14 cellular contexts compared by ENCODE assay signal in the genomic region with DNA sequence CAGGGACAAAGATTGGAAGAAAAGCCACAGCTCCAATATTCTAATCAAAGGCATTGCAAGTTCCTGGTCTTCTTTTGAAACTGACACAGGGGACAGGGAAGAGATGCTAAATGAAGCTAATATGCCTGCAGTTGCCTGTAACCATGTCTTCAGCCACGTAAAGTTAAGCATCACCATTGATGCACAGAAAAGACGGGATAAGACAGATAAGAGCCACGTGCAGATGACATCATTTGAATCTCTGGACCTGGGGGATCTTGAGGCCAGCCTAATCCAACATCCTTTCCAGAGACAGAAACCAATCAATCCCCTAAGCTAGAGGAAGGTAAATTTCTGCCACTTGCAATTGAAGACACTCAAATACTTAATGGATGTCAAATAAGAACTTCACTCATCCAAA.
A peak's percentile ranks its signal among the peaks of the same experiment; 100 is the strongest.
DNase-seq lines count a peak whose midpoint lies in the region; ATAC-seq and TF ChIP-seq lines count a peak whose summit lies in the region.
"Had no signal": no experiment of that assay in that cellular context is flagged by ENCODE, and none has a peak within 500 bp of the region (broad histone marks: within the 10 kb centered on the region; RNA-seq: fewer than 3 reads in every experiment).

No MANE protein-coding gene starts in this region.

- H3K79me1 ChIP-seq in mesenchymal stem cell (replicated peaks; ENCODE audit: low read length, poor library complexity, severe bottlenecking) = peaks cover 7% of the 10 kb centered on the region

- no peak for TF ChIP-seq RAD21 in liver (IDR thresholded peaks at IDR 0.05)

- ATAC-seq in right lobe of liver = no peak
- ATAC-seq in body of pancreas = no peak
- ATAC-seq in aorta (ENCODE audit: low FRiP score) = no peak
- no peak for ATAC-seq in HG02623 (IDR thresholded peaks at IDR 0.05; ENCODE audit: unreplicated experiment)
- ATAC-seq: GM23338, HepG2 had no signal

- 86% methylated on average over 3 of the region's 3 CpGs for WGBS in liver
- 65% methylated on average over 3 of the region's 3 CpGs for WGBS in right lobe of liver (ENCODE audit: insufficient coverage, low coverage, low lambda C conversion rate, missing lambda C conversion rate)
- WGBS in body of pancreas, 2 donors = 85 to 96% methylated on average over 3 of the region's 3 CpGs
- WGBS in mesenchymal stem cell = 68% methylated on average over 3 of the region's 3 CpGs
- WGBS in aorta, 2 donors = 64 to 71% methylated on average over 3 of the region's 3 CpGs

- H4K91ac ChIP-seq in mesenchymal stem cell (ENCODE audit: low read length) = no peak overlapping the region

- H3K9ac ChIP-seq in liver (ENCODE audit: low read depth in 1 of 2, low read length in 2 of 2) = no peak overlapping the region
- peak overlapping the region; percentile 68 for H3K9ac ChIP-seq in mesenchymal stem cell (ENCODE audit: low read length)
- H3K9ac ChIP-seq: neural progenitor cell had no signal

- no peak for TF ChIP-seq POLR2A in right lobe of liver (IDR thresholded peaks at IDR 0.05)
- TF ChIP-seq POLR2A in body of pancreas (IDR thresholded peaks at IDR 0.05) = no peak

- H3K4ac ChIP-seq in mesenchymal stem cell (ENCODE audit: low read depth in 1 of 2, low read length in 2 of 2) = no peak overlapping the region

- H2AFZ ChIP-seq in mesenchymal stem cell (ENCODE audit: low read depth, low read length) = no peak overlapping the region
- H2AFZ ChIP-seq: GM23338, neural progenitor cell had no signal

- H2BK12ac ChIP-seq in mesenchymal stem cell (ENCODE audit: low read length in 2 of 2) = no peak overlapping the region

- TF ChIP-seq CTCF in liver (IDR thresholded peaks at IDR 0.05; ENCODE audit: low read depth, low read length, missing input control) (no peak), right lobe of liver (IDR thresholded peaks at IDR 0.05) (no peak), body of pancreas (IDR thresholded peaks at IDR 0.05) (no peak)

- H3K9me3 ChIP-seq in liver (ENCODE audit: control insufficient read depth in 4 of 4, low read length in 3 of 4) (no peaks in the 10 kb centered on the region), right lobe of liver (no peaks in the 10 kb centered on the region), body of pancreas (no peaks in the 10 kb centered on the region), mesenchymal stem cell (ENCODE audit: control insufficient read depth, low read length) (no peaks in the 10 kb centered on the region), aorta (ENCODE audit: control insufficient read depth, low read length) (no peaks in the 10 kb centered on the region)

- H3K18ac ChIP-seq in mesenchymal stem cell (ENCODE audit: low read depth in 1 of 2, low read length in 2 of 2) = peak overlapping the region in 1 of 2 experiments; percentile 65

- H3K4me1 ChIP-seq in liver (ENCODE audit: control insufficient read depth in 4 of 4, insufficient read depth in 4 of 4, low read length in 3 of 4) (peaks cover 0 to 9% (median 4%) of the 10 kb centered on the region in 4 donors), right lobe of liver (peaks cover 0 to 24% (median 0%) of the 10 kb centered on the region in 4 donors), body of pancreas (peaks cover 44% of the 10 kb centered on the region), mesenchymal stem cell (ENCODE audit: control insufficient read depth, insufficient read depth, low read depth, low read length) (peaks cover 25% of the 10 kb centered on the region), aorta (ENCODE audit: control insufficient read depth in 1 of 2, insufficient read depth in 2 of 2, low read length in 2 of 2) (peaks cover 16 to 18% of the 10 kb centered on the region in 2 donors)

- no peak overlapping the region for H4K8ac ChIP-seq in mesenchymal stem cell (ENCODE audit: low read length)

- H2BK15ac ChIP-seq in mesenchymal stem cell (ENCODE audit: low read depth, poor library complexity, severe bottlenecking) = no peak overlapping the region

- H2BK120ac ChIP-seq in mesenchymal stem cell (ENCODE audit: low read depth, low read length) = no peak overlapping the region

- H3K4me2 ChIP-seq in mesenchymal stem cell (ENCODE audit: low read length, poor library complexity, severe bottlenecking) = no peak overlapping the region
- H3K4me2 ChIP-seq: GM23338, neural progenitor cell had no signal

- H3K23ac ChIP-seq in mesenchymal stem cell (ENCODE audit: low read length in 2 of 2) = no peak overlapping the region

- H3K27me3 ChIP-seq in liver (ENCODE audit: control insufficient read depth in 4 of 4, insufficient read depth in 4 of 4, low read length in 3 of 4) (no peaks in the 10 kb centered on the region), right lobe of liver (no peaks in the 10 kb centered on the region), body of pancreas (no peaks in the 10 kb centered on the region), mesenchymal stem cell (ENCODE audit: control insufficient read depth in 1 of 2, insufficient read depth in 1 of 2, low read length in 2 of 2) (no peaks in the 10 kb centered on the region), aorta (ENCODE audit: control insufficient read depth in 1 of 2, insufficient read depth in 2 of 2, low read length in 1 of 2) (no peaks in the 10 kb centered on the region)
- H3K27me3 ChIP-seq: neural progenitor cell had no signal

- H3K27ac ChIP-seq in liver (ENCODE audit: low read depth in 1 of 2, low read length in 2 of 2) (peak overlapping the region; percentile 21 to 59), right lobe of liver (peak overlapping the region in 1 of 3 donors; percentile 6), body of pancreas (peak overlapping the region in 3 of 4 donors; percentile 32 to 52 (median 37)), mesenchymal stem cell (ENCODE audit: low read length, poor library complexity, severe bottlenecking) (peak overlapping the region; percentile 56), aorta (ENCODE audit: low read depth in 1 of 2, low read length in 2 of 2) (peak overlapping the region; percentile 3 to 72)
- H3K27ac ChIP-seq: neural progenitor cell, VCaP had no signal

- intact Hi-C loops in right lobe of liver (cut with DNase I) (no loop called here), body of pancreas (cut with DNase I) (no loop called here), aorta (cut with DNase I) (no loop called here)

- no peak overlapping the region for H2BK5ac ChIP-seq in mesenchymal stem cell (ENCODE audit: low read depth, low read length, poor library complexity, severe bottlenecking)

- DNase-seq in right lobe of liver (no peak), body of pancreas (no peak), mesenchymal stem cell (no peak), aorta (no peak), NCI-H1436 (lab: John Stamatoyannopoulos, UW) (no peak), D341Med (ENCODE audit: low spot score) (no peak)
- DNase-seq: endodermal cell, NCI-H2029 had no signal

- H3K14ac ChIP-seq in mesenchymal stem cell (ENCODE audit: low read length in 2 of 2) = no peak overlapping the region

- peak overlapping the region; percentile 44 for H2AK5ac ChIP-seq in mesenchymal stem cell (ENCODE audit: low read length, severe bottlenecking)

- H3K4me3 ChIP-seq in liver (ENCODE audit: low read depth in 1 of 3, low read length in 3 of 3) (no peak overlapping the region), right lobe of liver (no peak overlapping the region), body of pancreas (no peak overlapping the region), mesenchymal stem cell (ENCODE audit: insufficient read depth in 1 of 2, low read depth in 1 of 2, low read length in 2 of 2) (peak overlapping the region in 1 of 2 experiments; percentile 42), aorta (ENCODE audit: low read length in 2 of 2) (no peak overlapping the region)
- H3K4me3 ChIP-seq: GM23338, neural progenitor cell had no signal

- H3K36me3 ChIP-seq in liver (ENCODE audit: control insufficient read depth in 4 of 4, insufficient read depth in 3 of 4, low read depth in 1 of 4, low read length in 3 of 4) (no peaks in the 10 kb centered on the region), right lobe of liver (no peaks in the 10 kb centered on the region), body of pancreas (replicated peaks in 1 of 2; ENCODE audit: insufficient read depth in 1 of 2, low read depth in 2 of 2) (no peaks in the 10 kb centered on the region), mesenchymal stem cell (ENCODE audit: control insufficient read depth in 1 of 2, insufficient read depth in 2 of 2, low read depth in 1 of 2, low read length in 2 of 2) (peaks cover 0 to 5% of the 10 kb centered on the region in 2 experiments), aorta (ENCODE audit: control insufficient read depth in 1 of 2, insufficient read depth in 2 of 2, low read length in 1 of 2) (no peaks in the 10 kb centered on the region)
- H3K36me3 ChIP-seq: neural progenitor cell had no signal

TF ChIP-seq in liver, 16 proteins besides CTCF, POLR2A, EP300 and RAD21:
- no peak for TF ChIP-seq EGR1 (IDR thresholded peaks at IDR 0.05; ENCODE audit: low read depth in 2 of 2)
- TF ChIP-seq JUND (IDR thresholded peaks at IDR 0.05) = no peak
- TF ChIP-seq, protein P1, sequence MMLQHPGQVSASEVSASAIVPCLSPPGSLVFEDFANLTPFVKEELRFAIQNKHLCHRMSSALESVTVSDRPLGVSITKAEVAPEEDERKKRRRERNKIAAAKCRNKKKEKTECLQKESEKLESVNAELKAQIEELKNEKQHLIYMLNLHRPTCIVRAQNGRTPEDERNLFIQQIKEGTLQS (IDR thresholded peaks at IDR 0.05) = no peak
TF ChIP-seq in liver: peak in this region for 0.
